In the genomic region with DNA sequence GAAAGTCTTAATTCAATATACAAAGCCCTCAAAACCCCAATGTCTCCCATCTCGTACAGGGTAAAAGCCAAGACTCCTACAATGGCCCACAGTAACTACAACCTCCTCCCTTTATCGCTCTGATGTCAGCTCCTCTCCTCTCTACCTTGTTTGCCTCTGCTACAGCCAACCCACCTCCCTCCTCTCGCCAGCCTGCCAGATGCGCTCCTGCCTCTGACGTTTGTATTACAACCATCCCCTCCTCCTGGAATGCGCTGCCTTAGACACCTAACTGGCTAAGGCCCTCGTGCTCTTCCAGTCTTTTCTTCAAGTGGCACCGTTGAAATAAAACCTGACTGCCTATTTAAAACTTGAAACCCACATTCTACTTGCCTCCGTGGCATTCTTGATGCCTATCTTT, we compare ENCODE assay signal across 18 cellular contexts.
DNase-seq lines count a peak whose midpoint lies in the region; ATAC-seq and TF ChIP-seq lines count a peak whose summit lies in the region.
"Had no signal": no experiment of that assay in that cellular context is flagged by ENCODE, and none has a peak within 500 bp of the region (broad histone marks: within the 10 kb centered on the region; RNA-seq: fewer than 3 reads in every experiment).

No MANE protein-coding gene starts in this region.

- H3K18ac ChIP-seq in neuronal stem cell (ENCODE audit: low read length): no peak overlapping the region

- H2BK5ac ChIP-seq in neuronal stem cell (ENCODE audit: low read length): no peak overlapping the region

- POLR2A ChIA-PET in WTC11 (lab: Charles Lee): no interaction called here
- POLR2A ChIA-PET in activated CD8-positive, alpha-beta T cell treated with anti-CD3 and anti-CD28 coated beads for 36 hours (lab: Charles Lee): no interaction called here

- no peaks in the 10 kb centered on the region for H3K27me3 Mint-ChIP-seq in WTC11 (ENCODE audit: low read depth)
- no peaks in the 10 kb centered on the region for H3K27me3 Mint-ChIP-seq in activated CD8-positive, alpha-beta T cell treated with anti-CD3 and anti-CD28 coated beads for 36 hours
- no peaks in the 10 kb centered on the region for H3K27me3 Mint-ChIP-seq in activated T-helper 2 cell treated with anti-CD3 and anti-CD28 coated beads, Interferon-gamma antibody, Interleukin-2, Interleukin-4, amounts not matched to agents 10 μg/mL and 5 μg/mL and 100 μg/mL, durations not matched to agents 14 hours and 24 hours and 36 hours (ENCODE audit: low read depth)
- H3K27me3 Mint-ChIP-seq: CD4-positive, alpha-beta T cell had no signal

- H2AFZ ChIP-seq in neuronal stem cell (ENCODE audit: low read length): peak overlapping the region; percentile 32

- intact Hi-C loops in activated CD8-positive, alpha-beta T cell treated with anti-CD3 and anti-CD28 coated beads for 36 hours (cut with micrococcal nuclease): no loop called here
- intact Hi-C loops in activated T-helper 2 cell treated with anti-CD3 and anti-CD28 coated beads, Interferon-gamma antibody, Interleukin-2, Interleukin-4, amounts not matched to agents 10 μg/mL and 5 μg/mL and 100 μg/mL, durations not matched to agents 14 hours and 24 hours and 36 hours (cut with micrococcal nuclease): no loop called here

- no peak overlapping the region for H3K4me3 ChIP-seq in neuronal stem cell (ENCODE audit: low read length in 2 of 2)

- no peak overlapping the region for H3K27ac ChIP-seq in neuronal stem cell (replicated peaks; ENCODE audit: low read length)

- CTCF ChIA-PET in WTC11 (lab: Charles Lee): interaction anchor here (1.0 to 1.7 kb wide), 2 partner anchors 14 to 117 kb away, joined by 3 to 6 read pairs; no protein-coding TSS in a partner anchor
- CTCF ChIA-PET in activated CD8-positive, alpha-beta T cell treated with anti-CD3 and anti-CD28 coated beads for 36 hours (lab: Charles Lee): no interaction called here

- DNase-seq in NCI-H1436 (lab: John Stamatoyannopoulos, UW) (peak; percentile 87), WTC11 (ENCODE audit: low spot score) (peak; percentile 58), iPS DF 4.7 (ENCODE audit: extremely low read depth, low spot score) (peak; percentile 33), neuronal stem cell (ENCODE audit: low spot score) (no peak), LoVo (ENCODE audit: low spot score) (no peak)
- DNase-seq in activated CD8-positive, alpha-beta T cell treated with anti-CD3 and anti-CD28 coated beads for 36 hours: no peak
- no peak for DNase-seq in activated T-helper 2 cell treated with anti-CD3 and anti-CD28 coated beads, Interferon-gamma antibody, Interleukin-2, Interleukin-4, amounts not matched to agents 10 μg/mL and 5 μg/mL and 100 μg/mL, durations not matched to agents 14 hours and 24 hours and 36 hours (ENCODE audit: low spot score)
- DNase-seq: Calu3; CD4-positive, alpha-beta T cell; DMS79; KBM-7; MM.1S; NCI-H1105; NCI-H2029; NCI-H2171 treated with DMSO at 0.1 percent for 48 hours; NCI-H524; PC-3 had no signal

- TF ChIP-seq CTCF in WTC11 (IDR thresholded peaks at IDR 0.05): no peak
- no peak for TF ChIP-seq CTCF in activated CD8-positive, alpha-beta T cell treated with anti-CD3 and anti-CD28 coated beads for 36 hours (IDR thresholded peaks at IDR 0.05)

- H3K4ac ChIP-seq in neuronal stem cell (ENCODE audit: low read length): no peak overlapping the region

- H3K36me3 Mint-ChIP-seq in WTC11: peaks cover 2% of the 10 kb centered on the region; the same call in 1 of the 2 replicates
- H3K36me3 Mint-ChIP-seq in activated CD8-positive, alpha-beta T cell treated with anti-CD3 and anti-CD28 coated beads for 36 hours (ENCODE audit: low read depth): no peaks in the 10 kb centered on the region
- no peaks in the 10 kb centered on the region for H3K36me3 Mint-ChIP-seq in activated T-helper 2 cell treated with anti-CD3 and anti-CD28 coated beads, Interferon-gamma antibody, Interleukin-2, Interleukin-4, amounts not matched to agents 10 μg/mL and 5 μg/mL and 100 μg/mL, durations not matched to agents 14 hours and 24 hours and 36 hours (ENCODE audit: low read depth)

- H2BK120ac ChIP-seq in neuronal stem cell (ENCODE audit: low read depth, low read length): no peak overlapping the region

- H3K36me3 ChIP-seq in neuronal stem cell (replicated peaks in 1 of 2; ENCODE audit: control insufficient read depth in 2 of 2, insufficient read depth in 2 of 2, low read length in 2 of 2): no peaks in the 10 kb centered on the region

- no peak overlapping the region for H3K14ac ChIP-seq in neuronal stem cell (ENCODE audit: low read length)

- H3K9ac ChIP-seq in neuronal stem cell (ENCODE audit: low read depth, low read length, poor library complexity): no peak overlapping the region

- H3K4me1 Mint-ChIP-seq in WTC11: peaks cover 31% of the 10 kb centered on the region
- H3K4me1 Mint-ChIP-seq in activated CD8-positive, alpha-beta T cell treated with anti-CD3 and anti-CD28 coated beads for 36 hours (ENCODE audit: low read depth): peaks cover 5% of the 10 kb centered on the region
- peaks cover 6% of the 10 kb centered on the region for H3K4me1 Mint-ChIP-seq in activated T-helper 2 cell treated with anti-CD3 and anti-CD28 coated beads, Interferon-gamma antibody, Interleukin-2, Interleukin-4, amounts not matched to agents 10 μg/mL and 5 μg/mL and 100 μg/mL, durations not matched to agents 14 hours and 24 hours and 36 hours (ENCODE audit: low read depth)

- H4K91ac ChIP-seq in neuronal stem cell (ENCODE audit: low read depth, low read length, poor library complexity): no peak overlapping the region

- H3K4me2 ChIP-seq in neuronal stem cell (ENCODE audit: insufficient read depth, low read length, poor library complexity, severe bottlenecking): no peak overlapping the region

- H3K4me3 Mint-ChIP-seq in WTC11: no peak overlapping the region
- H3K4me3 Mint-ChIP-seq in activated CD8-positive, alpha-beta T cell treated with anti-CD3 and anti-CD28 coated beads for 36 hours: no peak overlapping the region
- H3K4me3 Mint-ChIP-seq in activated T-helper 2 cell treated with anti-CD3 and anti-CD28 coated beads, Interferon-gamma antibody, Interleukin-2, Interleukin-4, amounts not matched to agents 10 μg/mL and 5 μg/mL and 100 μg/mL, durations not matched to agents 14 hours and 24 hours and 36 hours (ENCODE audit: low read depth): no peak overlapping the region
- H3K4me3 Mint-ChIP-seq: B cell; CD4-positive, alpha-beta T cell had no signal

- H3K79me1 ChIP-seq in neuronal stem cell (ENCODE audit: low read depth, low read length): no peaks in the 10 kb centered on the region

- H2AK5ac ChIP-seq in neuronal stem cell (ENCODE audit: low read depth, low read length): no peak overlapping the region

- no peaks in the 10 kb centered on the region for H3K27me3 ChIP-seq in neuronal stem cell (ENCODE audit: control insufficient read depth in 3 of 3, insufficient read depth in 3 of 3, low read depth in 1 of 3, low read length in 3 of 3)

- no peak overlapping the region for H2BK15ac ChIP-seq in neuronal stem cell (ENCODE audit: low read length)

- WGBS in neuronal stem cell (ENCODE audit: extremely low coverage in 2 of 2, insufficient read length in 2 of 2, insufficient replicate concordance in 1 of 2), 2 donors: no CpG with 5 or more reads among the region's 9 CpGs

- peak overlapping the region; percentile 68 for H3K27ac Mint-ChIP-seq in WTC11
- no peak overlapping the region for H3K27ac Mint-ChIP-seq in activated CD8-positive, alpha-beta T cell treated with anti-CD3 and anti-CD28 coated beads for 36 hours
- H3K27ac Mint-ChIP-seq in activated T-helper 2 cell treated with anti-CD3 and anti-CD28 coated beads, Interferon-gamma antibody, Interleukin-2, Interleukin-4, amounts not matched to agents 10 μg/mL and 5 μg/mL and 100 μg/mL, durations not matched to agents 14 hours and 24 hours and 36 hours: no peak overlapping the region
- H3K27ac Mint-ChIP-seq: B cell; CD4-positive, alpha-beta T cell had no signal

- H3K23ac ChIP-seq in neuronal stem cell (ENCODE audit: low read depth, low read length, poor library complexity): no peak overlapping the region

- peaks cover 5 to 11% of the 10 kb centered on the region in 2 donors for H3K4me1 ChIP-seq in neuronal stem cell (ENCODE audit: control insufficient read depth in 2 of 2, insufficient read depth in 1 of 2, low read depth in 1 of 2, low read length in 2 of 2)

- peaks cover 0 to 4% of the 10 kb centered on the region in 2 donors for H3K9me3 ChIP-seq in neuronal stem cell (replicated peaks in 1 of 2; ENCODE audit: control insufficient read depth in 2 of 2, insufficient read depth in 1 of 2, low read depth in 1 of 2, low read length in 2 of 2)

- peaks cover 13% of the 10 kb centered on the region for H3K9me3 Mint-ChIP-seq in WTC11
- H3K9me3 Mint-ChIP-seq in activated CD8-positive, alpha-beta T cell treated with anti-CD3 and anti-CD28 coated beads for 36 hours: no peaks in the 10 kb centered on the region
- H3K9me3 Mint-ChIP-seq in activated T-helper 2 cell treated with anti-CD3 and anti-CD28 coated beads, Interferon-gamma antibody, Interleukin-2, Interleukin-4, amounts not matched to agents 10 μg/mL and 5 μg/mL and 100 μg/mL, durations not matched to agents 14 hours and 24 hours and 36 hours: no peaks in the 10 kb centered on the region
- H3K9me3 Mint-ChIP-seq: CD4-positive, alpha-beta T cell had no signal

- ATAC-seq in WTC11: peak; percentile 99
- no peak for ATAC-seq in activated CD8-positive, alpha-beta T cell treated with anti-CD3 and anti-CD28 coated beads for 36 hours
- ATAC-seq: PC-3 had no signal

- H4K8ac ChIP-seq in neuronal stem cell (ENCODE audit: low read depth, low read length): no peak overlapping the region

- H2BK12ac ChIP-seq in neuronal stem cell (ENCODE audit: low read length): no peak overlapping the region

TF ChIP-seq in WTC11, 78 proteins besides CTCF, POLR2A, EP300 and RAD21 (continues in another document):
- TF ChIP-seq SOX15 (CRISPR knock-in tag; IDR thresholded peaks at IDR 0.05): no peak
- TF ChIP-seq, protein P1, sequence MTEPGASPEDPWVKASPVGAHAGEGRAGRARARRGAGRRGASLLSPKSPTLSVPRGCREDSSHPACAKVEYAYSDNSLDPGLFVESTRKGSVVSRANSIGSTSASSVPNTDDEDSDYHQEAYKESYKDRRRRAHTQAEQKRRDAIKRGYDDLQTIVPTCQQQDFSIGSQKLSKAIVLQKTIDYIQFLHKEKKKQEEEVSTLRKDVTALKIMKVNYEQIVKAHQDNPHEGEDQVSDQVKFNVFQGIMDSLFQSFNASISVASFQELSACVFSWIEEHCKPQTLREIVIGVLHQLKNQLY (CRISPR knock-in tag; IDR thresholded peaks at IDR 0.05): no peak
- no peak for TF ChIP-seq ZNF138 (CRISPR knock-in tag; conservative IDR thresholded peaks at IDR 0.05)

Comparison
In these comparisons a context has a peak if more than half of its experiments do, and no peak if none do; other contexts are left out.
1. DNase-seq: peak in NCI-H1436 (single experiment), WTC11 (single experiment) and iPS DF 4.7 (single experiment); none in neuronal stem cell (single experiment), activated CD8-positive, alpha-beta T cell treated with anti-CD3 and anti-CD28 coated beads for 36 hours (single experiment), activated T-helper 2 cell treated with anti-CD3 and anti-CD28 coated beads, Interferon-gamma antibody, Interleukin-2, Interleukin-4, amounts not matched to agents 10 μg/mL and 5 μg/mL and 100 μg/mL, durations not matched to agents 14 hours and 24 hours and 36 hours (single experiment) and LoVo (single experiment).